ENCODE assay signal across 8 cellular contexts in the genomic region with DNA sequence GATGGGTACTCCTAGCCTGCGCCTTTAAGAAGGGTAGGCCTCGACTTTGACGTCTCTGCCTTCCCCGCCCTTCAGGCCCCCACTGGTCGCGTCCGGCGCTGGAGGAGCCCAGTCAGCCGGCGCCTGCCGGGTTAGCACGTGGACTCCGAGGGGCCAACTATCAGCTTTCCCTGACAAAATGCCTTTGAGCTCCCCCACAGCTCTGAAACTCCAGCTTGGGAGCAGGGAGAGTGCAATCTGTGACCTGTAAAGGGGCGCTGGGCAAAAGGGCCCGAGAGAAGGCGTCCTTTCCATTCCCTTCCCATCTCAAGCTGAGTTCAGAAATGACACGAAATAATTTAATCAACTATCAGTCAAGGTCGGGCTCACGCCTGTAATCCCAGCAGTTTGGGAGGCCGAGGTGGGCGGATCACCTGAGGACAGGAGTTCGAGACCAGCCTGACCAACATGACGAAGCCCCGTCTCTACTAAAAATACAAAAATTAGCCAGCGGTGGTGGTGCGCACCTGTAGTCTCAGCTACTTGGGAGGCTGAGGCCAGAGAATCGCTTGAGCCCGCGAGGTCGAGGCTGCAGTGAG. TPM values are rescaled to one million over a fixed set of nuclear protein-coding genes. Genes with fewer than 3 reads are reported as not detected.
A peak's percentile ranks its signal among the peaks of the same experiment; 100 is the strongest.
DNase-seq lines count a peak whose midpoint lies in the region; TF ChIP-seq lines count a peak whose summit lies in the region.

No MANE protein-coding gene starts in this region.

- peaks cover 9% of the 10 kb centered on the region for H3F3A ChIP-seq in SK-N-SH (replicated peaks; ENCODE audit: insufficient read depth)

- H3K4me2 ChIP-seq in SK-N-SH = no peak overlapping the region; the same call in 1 of the 2 replicates

- H2AFZ ChIP-seq in SK-N-SH (ENCODE audit: low read depth) = no peak overlapping the region

- no peaks in the 10 kb centered on the region for H4K20me1 ChIP-seq in SK-N-SH (ENCODE audit: insufficient read depth)

- POLR2A ChIA-PET in HEK293 (lab: Yijun Ruan, JAX) (interaction anchor here (0.5 to 1.3 kb wide), 16 partner anchors 8 to 243 kb away, joined by 3 to 13 read pairs (median 4); a partner anchor contains a TSS), SK-N-SH (lab: Yijun Ruan, JAX) (interaction anchor here (0.7 to 1.8 kb wide), 5 partner anchors 9 to 107 kb away, joined by 3 to 6 read pairs (median 3); a partner anchor contains a TSS)

- H3K4me1 ChIP-seq in HEK293 (ENCODE audit: control insufficient read depth, insufficient read depth, low read length) = peaks cover 7% of the 10 kb centered on the region
- peaks cover 0 to 15% of the 10 kb centered on the region in 2 experiments; a peak in 1 of 4 replicates for H3K4me1 ChIP-seq in SK-N-SH (ENCODE audit: control insufficient read depth in 1 of 2, insufficient read depth in 2 of 2, low read depth in 1 of 2, low read length in 1 of 2)
- peaks cover 0 to 34% (median 24%) of the 10 kb centered on the region in 4 donors for H3K4me1 ChIP-seq in tibial artery

- H3K27me3 ChIP-seq in SK-N-SH (ENCODE audit: insufficient read depth) (no peaks in the 10 kb centered on the region), tibial artery (no peaks in the 10 kb centered on the region)

- peak; percentile 93 for DNase-seq in Daoy (ENCODE audit: low read depth)
- peak; percentile 91 for DNase-seq in NCI-H1105 treated with DMSO at 0.1 percent for 48 hours (lab: John Stamatoyannopoulos, UW)
- DNase-seq in SK-N-SH = peak; percentile 94
- peak; percentile 92 for DNase-seq in activated naive CD4-positive, alpha-beta T cell treated with anti-CD3 and anti-CD28 coated beads, Interleukin-2, amount 50 U/mL, for 16 hours
- DNase-seq in glomerular visceral epithelial cell (ENCODE audit: extremely low spot score) = peak; percentile 97
- DNase-seq in pons (ENCODE audit: low spot score) = peak; percentile 97
- peak; percentile 96 to 99 for DNase-seq in tibial artery

- H3K79me2 ChIP-seq in SK-N-SH (ENCODE audit: insufficient read depth) = peaks cover 12% of the 10 kb centered on the region

- intact Hi-C loops in tibial artery (cut with DNase I; ENCODE audit: low total_unique reads) = no loop called here

- H3K27ac ChIP-seq in HEK293 (ENCODE audit: extremely low read depth, low read depth, low read length) = no peak overlapping the region
- H3K27ac ChIP-seq in SK-N-SH (ENCODE audit: low read depth in 2 of 2, low read length in 1 of 2) = no peak overlapping the region; a peak in 1 of 4 replicates
- peak overlapping the region; percentile 89 to 90 for H3K27ac ChIP-seq in tibial artery

- TF ChIP-seq CTCF in HEK293 (tag by site-specific recombination; IDR thresholded peaks at IDR 0.05) (no peak), SK-N-SH (IDR thresholded peaks at IDR 0.05) (no peak), tibial artery (IDR thresholded peaks at IDR 0.05) (peak in 1 of 2 experiments; percentile 25)

- CTCF ChIA-PET in HEK293 (lab: Yijun Ruan, JAX) = interaction anchor here (0.6 to 1.3 kb wide), 10 partner anchors 23 to 155 kb away, joined by 3 to 5 read pairs (median 3); a partner anchor contains a TSS
- CTCF ChIA-PET in SK-N-SH (lab: Yijun Ruan, JAX) = interaction anchor here (0.8 to 1.2 kb wide), 4 partner anchors 23 to 131 kb away, joined by 3 read pairs; no protein-coding TSS in a partner anchor

- WGBS in SK-N-SH (ENCODE audit: low lambda C conversion rate) = 41% methylated on average over 29 of the region's 30 CpGs

- TF ChIP-seq RAD21 in SK-N-SH (IDR thresholded peaks at IDR 0.05; ENCODE audit: low read length) = no peak; the same call in 1 of the 2 replicates

- no peaks in the 10 kb centered on the region for H3K9me3 ChIP-seq in HEK293 (ENCODE audit: control insufficient read depth, insufficient read depth, low read depth, low read length)
- no peaks in the 10 kb centered on the region for H3K9me3 ChIP-seq in SK-N-SH
- H3K9me3 ChIP-seq in tibial artery = no peaks in the 10 kb centered on the region

- H3K4me3 ChIP-seq in HEK293 (ENCODE audit: low read depth, low read length) (no peak overlapping the region), SK-N-SH (ENCODE audit: low read depth in 2 of 2, low read length in 1 of 2) (no peak overlapping the region), tibial artery (peak overlapping the region; percentile 78 to 98)

- H3K36me3 ChIP-seq in HEK293 (ENCODE audit: control insufficient read depth in 2 of 2, insufficient read depth in 1 of 2, low read length in 2 of 2) = peaks cover 1 to 7% of the 10 kb centered on the region in 2 experiments; a peak in 2 of 3 replicates
- H3K36me3 ChIP-seq in SK-N-SH (replicated peaks in 1 of 2; ENCODE audit: control insufficient read depth in 1 of 2, insufficient read depth in 2 of 2, low read length in 1 of 2) = peaks cover 4 to 5% of the 10 kb centered on the region in 2 experiments
- peaks cover 5 to 8% (median 6%) of the 10 kb centered on the region in 3 donors for H3K36me3 ChIP-seq in tibial artery

- no peak overlapping the region for H3K9ac ChIP-seq in SK-N-SH

- TF ChIP-seq EP300 in SK-N-SH (IDR thresholded peaks at IDR 0.05; ENCODE audit: borderline replicate concordance in 1 of 2, low read depth in 1 of 2, low read length in 1 of 2) = peak in 1 of 2 experiments; percentile 19; a peak in 1 of 4 replicates

- H3K9me2 ChIP-seq in SK-N-SH = no peaks in the 10 kb centered on the region

TF ChIP-seq in HEK293, 187 proteins besides CTCF, POLR2A, EP300 and RAD21 (continues in another document):
- TF ChIP-seq, protein P1, sequence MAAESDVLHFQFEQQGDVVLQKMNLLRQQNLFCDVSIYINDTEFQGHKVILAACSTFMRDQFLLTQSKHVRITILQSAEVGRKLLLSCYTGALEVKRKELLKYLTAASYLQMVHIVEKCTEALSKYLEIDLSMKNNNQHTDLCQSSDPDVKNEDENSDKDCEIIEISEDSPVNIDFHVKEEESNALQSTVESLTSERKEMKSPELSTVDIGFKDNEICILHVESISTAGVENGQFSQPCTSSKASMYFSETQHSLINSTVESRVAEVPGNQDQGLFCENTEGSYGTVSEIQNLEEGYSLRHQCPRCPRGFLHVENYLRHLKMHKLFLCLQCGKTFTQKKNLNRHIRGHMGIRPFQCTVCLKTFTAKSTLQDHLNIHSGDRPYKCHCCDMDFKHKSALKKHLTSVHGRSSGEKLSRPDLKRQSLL (tag by site-specific recombination; IDR thresholded peaks at IDR 0.05) = peak; percentile 9; the same call in 1 of the 2 replicates
- TF ChIP-seq SP3 (tag by site-specific recombination; IDR thresholded peaks at IDR 0.05) (peak; percentile 72), ZNF292 (tag by site-specific recombination; IDR thresholded peaks at IDR 0.05; ENCODE audit: borderline replicate concordance, low read depth) (no peak), KLF8 (tag by site-specific recombination; IDR thresholded peaks at IDR 0.05) (peak; percentile 53; the same call in 1 of the 2 replicates), ZNF768 (tag by site-specific recombination; IDR thresholded peaks at IDR 0.05) (no peak)

TF ChIP-seq in SK-N-SH, 30 proteins besides CTCF, POLR2A, EP300 and RAD21 (continues in another document):
- TF ChIP-seq RCOR1 (IDR thresholded peaks at IDR 0.05; ENCODE audit: low read length) = no peak
- TF ChIP-seq, protein P2, sequence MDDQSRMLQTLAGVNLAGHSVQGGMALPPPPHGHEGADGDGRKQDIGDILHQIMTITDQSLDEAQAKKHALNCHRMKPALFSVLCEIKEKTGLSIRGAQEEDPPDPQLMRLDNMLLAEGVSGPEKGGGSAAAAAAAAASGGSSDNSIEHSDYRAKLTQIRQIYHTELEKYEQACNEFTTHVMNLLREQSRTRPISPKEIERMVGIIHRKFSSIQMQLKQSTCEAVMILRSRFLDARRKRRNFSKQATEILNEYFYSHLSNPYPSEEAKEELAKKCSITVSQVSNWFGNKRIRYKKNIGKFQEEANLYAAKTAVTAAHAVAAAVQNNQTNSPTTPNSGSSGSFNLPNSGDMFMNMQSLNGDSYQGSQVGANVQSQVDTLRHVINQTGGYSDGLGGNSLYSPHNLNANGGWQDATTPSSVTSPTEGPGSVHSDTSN (IDR thresholded peaks at IDR 0.05) = peak; percentile 45
- TF ChIP-seq NFIC (IDR thresholded peaks at IDR 0.05; ENCODE audit: borderline replicate concordance) = no peak
- no peak for TF ChIP-seq YY1 (IDR thresholded peaks at IDR 0.05; ENCODE audit: low read depth)

RNA-seq across cellular contexts. Expression of a gene that starts 2.3 kb away (rescaled TPM):
- total RNA-seq in Daoy (2014; rRNA removed; shearing (Covaris generic)) = 65.6 and 89.0 TPM in 2 replicates
- 106 and 131 TPM in 2 replicates for polyA plus RNA-seq in SK-N-SH (2012; rRNA removed)
- polyA plus RNA-seq in SK-N-SH (2012; cell fraction: cytosol; rRNA removed) = 58.4 and 82.3 TPM in 2 replicates
- polyA plus RNA-seq in SK-N-SH (2012; cell fraction: nucleus; rRNA removed) = 260 and 343 TPM in 2 replicates

RNA-seq across cellular contexts. Expression of a gene that starts 18.1 kb away (rescaled TPM):
- 63.0 and 84.5 TPM in 2 replicates for total RNA-seq in Daoy (2014; rRNA removed; shearing (Covaris generic))
- 360 and 442 TPM in 2 replicates for polyA plus RNA-seq in SK-N-SH (2012; rRNA removed)
- 126 and 213 TPM in 2 replicates for polyA plus RNA-seq in SK-N-SH (2012; cell fraction: cytosol; rRNA removed)
- polyA plus RNA-seq in SK-N-SH (2012; cell fraction: nucleus; rRNA removed) = 427 and 781 TPM in 2 replicates

RNA-seq across cellular contexts. Expression of a gene that starts 18.6 kb away (rescaled TPM):
- 0.69 TPM in 1 of 2 replicates, not detected in the other for total RNA-seq in Daoy (2014; rRNA removed; shearing (Covaris generic))
- 8.9 and 11.0 TPM in 2 replicates for polyA plus RNA-seq in SK-N-SH (2012; rRNA removed)
- 5.8 and 7.9 TPM in 2 replicates for polyA plus RNA-seq in SK-N-SH (2012; cell fraction: cytosol; rRNA removed)
- polyA plus RNA-seq in SK-N-SH (2012; cell fraction: nucleus; rRNA removed) = 21.4 and 28.5 TPM in 2 replicates

RNA-seq across cellular contexts. Expression of a gene that starts 36.7 kb away (rescaled TPM):
- total RNA-seq in Daoy (2014; rRNA removed; shearing (Covaris generic)) = 3.0 and 3.4 TPM in 2 replicates
- 4.8 and 4.9 TPM in 2 replicates for polyA plus RNA-seq in SK-N-SH (2012; rRNA removed)
- polyA plus RNA-seq in SK-N-SH (2012; cell fraction: cytosol; rRNA removed) = 1.8 and 3.6 TPM in 2 replicates
- polyA plus RNA-seq in SK-N-SH (2012; cell fraction: nucleus; rRNA removed) = 4.0 and 4.5 TPM in 2 replicates

RNA-seq across cellular contexts. Expression of a gene that starts 59.0 kb away (rescaled TPM):
- not detected in 2 replicates for total RNA-seq in Daoy (2014; rRNA removed; shearing (Covaris generic))
- not detected in 2 replicates for polyA plus RNA-seq in SK-N-SH (2012; rRNA removed)
- not detected in 2 replicates for polyA plus RNA-seq in SK-N-SH (2012; cell fraction: cytosol; rRNA removed)
- polyA plus RNA-seq in SK-N-SH (2012; cell fraction: nucleus; rRNA removed) = 0.08 TPM in 1 of 2 replicates, not detected in the other

Comparison
In these comparisons a context has a peak if more than half of its experiments do, and no peak if none do; other contexts are left out.
1. H3K27ac ChIP-seq: peak in tibial artery (2 of 2); none in HEK293 (single experiment) and SK-N-SH (0 of 2).
2. H3K4me3 ChIP-seq: peak in tibial artery (2 of 2); none in HEK293 (single experiment) and SK-N-SH (0 of 2).
3. Peak in every context shown above with its lines, with median percentiles within 50 percentile points of each other: DNase-seq.